Comparison of ENCODE assay signal across 2 cellular contexts in the genomic region with DNA sequence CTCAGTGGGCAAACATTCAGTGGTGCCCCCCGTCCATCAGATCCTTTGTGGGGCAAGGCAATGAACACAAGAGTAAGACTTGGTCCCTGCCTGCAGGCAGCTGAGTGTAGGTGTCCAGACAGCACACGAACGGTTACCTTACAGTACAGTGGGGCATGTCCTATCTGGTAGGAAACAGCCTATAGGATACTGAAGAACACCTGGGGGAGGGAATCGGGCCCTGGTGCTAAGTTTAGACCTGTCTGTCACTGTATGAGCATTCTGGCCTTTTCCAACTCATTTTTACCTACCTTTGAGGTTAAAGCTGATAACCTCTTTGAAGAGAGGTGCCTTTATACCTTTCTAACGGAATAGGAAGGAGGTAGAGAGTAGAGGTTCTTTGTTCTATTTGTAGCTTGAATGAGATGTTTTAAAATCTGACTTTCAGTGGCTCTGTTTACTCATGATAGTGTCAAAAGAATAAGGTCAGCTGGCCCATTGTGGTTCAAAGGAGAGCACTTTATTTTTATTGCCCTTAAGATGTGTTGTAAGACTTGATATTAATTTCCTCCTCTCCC.
A peak's percentile ranks its signal among the peaks of the same experiment; 100 is the strongest.
TF ChIP-seq lines count a peak whose summit lies in the region.

No MANE protein-coding gene starts in this region.

TF ChIP-seq in GM12878, 131 proteins besides CTCF, POLR2A, EP300 and RAD21:
- TF ChIP-seq, protein P1, sequence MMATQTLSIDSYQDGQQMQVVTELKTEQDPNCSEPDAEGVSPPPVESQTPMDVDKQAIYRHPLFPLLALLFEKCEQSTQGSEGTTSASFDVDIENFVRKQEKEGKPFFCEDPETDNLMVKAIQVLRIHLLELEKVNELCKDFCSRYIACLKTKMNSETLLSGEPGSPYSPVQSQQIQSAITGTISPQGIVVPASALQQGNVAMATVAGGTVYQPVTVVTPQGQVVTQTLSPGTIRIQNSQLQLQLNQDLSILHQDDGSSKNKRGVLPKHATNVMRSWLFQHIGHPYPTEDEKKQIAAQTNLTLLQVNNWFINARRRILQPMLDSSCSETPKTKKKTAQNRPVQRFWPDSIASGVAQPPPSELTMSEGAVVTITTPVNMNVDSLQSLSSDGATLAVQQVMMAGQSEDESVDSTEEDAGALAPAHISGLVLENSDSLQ (IDR thresholded peaks at IDR 0.05): peak; percentile 65
- no peak for TF ChIP-seq NRF1 (conservative IDR thresholded peaks at IDR 0.05; ENCODE audit: low read depth, low read length)
- TF ChIP-seq, protein P2, sequence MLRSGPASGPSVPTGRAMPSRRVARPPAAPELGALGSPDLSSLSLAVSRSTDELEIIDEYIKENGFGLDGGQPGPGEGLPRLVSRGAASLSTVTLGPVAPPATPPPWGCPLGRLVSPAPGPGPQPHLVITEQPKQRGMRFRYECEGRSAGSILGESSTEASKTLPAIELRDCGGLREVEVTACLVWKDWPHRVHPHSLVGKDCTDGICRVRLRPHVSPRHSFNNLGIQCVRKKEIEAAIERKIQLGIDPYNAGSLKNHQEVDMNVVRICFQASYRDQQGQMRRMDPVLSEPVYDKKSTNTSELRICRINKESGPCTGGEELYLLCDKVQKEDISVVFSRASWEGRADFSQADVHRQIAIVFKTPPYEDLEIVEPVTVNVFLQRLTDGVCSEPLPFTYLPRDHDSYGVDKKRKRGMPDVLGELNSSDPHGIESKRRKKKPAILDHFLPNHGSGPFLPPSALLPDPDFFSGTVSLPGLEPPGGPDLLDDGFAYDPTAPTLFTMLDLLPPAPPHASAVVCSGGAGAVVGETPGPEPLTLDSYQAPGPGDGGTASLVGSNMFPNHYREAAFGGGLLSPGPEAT (IDR thresholded peaks at IDR 0.05; ENCODE audit: low read depth): no peak

TF ChIP-seq in HepG2, 621 proteins besides CTCF, POLR2A, EP300 and RAD21 (continues in another document):
- TF ChIP-seq LCORL (IDR thresholded peaks at IDR 0.05) (no peak), LCORL (CRISPR knock-in tag; IDR thresholded peaks at IDR 0.05) (peak; percentile 42; the same call in 1 of the 2 replicates), ZNF569 (CRISPR knock-in tag; IDR thresholded peaks at IDR 0.05; ENCODE audit: borderline replicate concordance) (no peak), ZNF44 (CRISPR knock-in tag; IDR thresholded peaks at IDR 0.05) (0 out of 2 replicates have a peak, but pooled peaks have one; percentile 44), GATAD2A (CRISPR knock-in tag; IDR thresholded peaks at IDR 0.05) (0 out of 2 replicates have a peak, but pooled peaks have one; percentile 26), SALL1 (CRISPR knock-in tag; IDR thresholded peaks at IDR 0.05) (peak; percentile 43), ZNF792 (CRISPR knock-in tag; IDR thresholded peaks at IDR 0.05) (peak; percentile 27; the same call in 1 of the 2 replicates), NFIC (IDR thresholded peaks at IDR 0.05; ENCODE audit: low read length) (peak; percentile 42; the same call in 1 of the 2 replicates), FOXJ3 (CRISPR knock-in tag; IDR thresholded peaks at IDR 0.05; ENCODE audit: borderline replicate concordance) (0 out of 2 replicates have a peak, but pooled peaks have one; percentile 10), ZEB1 (IDR thresholded peaks at IDR 0.05; ENCODE audit: insufficient replicate concordance, low read depth) (peak; percentile 82), RBM22 (optimal IDR thresholded peaks at IDR 0.05; ENCODE audit: low read length) (peak; percentile 80), ZNF556 (CRISPR knock-in tag; IDR thresholded peaks at IDR 0.05; ENCODE audit: borderline replicate concordance) (no peak), ZNF317 (CRISPR knock-in tag; IDR thresholded peaks at IDR 0.05) (no peak), SOX13 (IDR thresholded peaks at IDR 0.05) (0 out of 2 replicates have a peak, but pooled peaks have one; percentile 8), SOX13 (CRISPR knock-in tag; conservative IDR thresholded peaks at IDR 0.05 in 1 of 2, IDR thresholded peaks at IDR 0.05 in 1 of 2) (peak in 1 of 2 experiments; percentile 90; a peak in 2 of 4 replicates), NCOR1 (IDR thresholded peaks at IDR 0.05; ENCODE audit: borderline replicate concordance, low read length) (peak; percentile 28; the same call in 1 of the 2 replicates), TEAD3 (CRISPR knock-in tag; optimal IDR thresholded peaks at IDR 0.05; ENCODE audit: borderline replicate concordance) (peak; percentile 32), TCF12 (IDR thresholded peaks at IDR 0.05) (no peak), TCF12 (CRISPR knock-in tag; IDR thresholded peaks at IDR 0.05) (no peak), NR2C2 (CRISPR knock-in tag; IDR thresholded peaks at IDR 0.05; ENCODE audit: borderline replicate concordance) (peak; percentile 19; the same call in 1 of the 2 replicates), NKX3-1 (CRISPR knock-in tag; IDR thresholded peaks at IDR 0.05) (no peak)
- TF ChIP-seq, protein P3, sequence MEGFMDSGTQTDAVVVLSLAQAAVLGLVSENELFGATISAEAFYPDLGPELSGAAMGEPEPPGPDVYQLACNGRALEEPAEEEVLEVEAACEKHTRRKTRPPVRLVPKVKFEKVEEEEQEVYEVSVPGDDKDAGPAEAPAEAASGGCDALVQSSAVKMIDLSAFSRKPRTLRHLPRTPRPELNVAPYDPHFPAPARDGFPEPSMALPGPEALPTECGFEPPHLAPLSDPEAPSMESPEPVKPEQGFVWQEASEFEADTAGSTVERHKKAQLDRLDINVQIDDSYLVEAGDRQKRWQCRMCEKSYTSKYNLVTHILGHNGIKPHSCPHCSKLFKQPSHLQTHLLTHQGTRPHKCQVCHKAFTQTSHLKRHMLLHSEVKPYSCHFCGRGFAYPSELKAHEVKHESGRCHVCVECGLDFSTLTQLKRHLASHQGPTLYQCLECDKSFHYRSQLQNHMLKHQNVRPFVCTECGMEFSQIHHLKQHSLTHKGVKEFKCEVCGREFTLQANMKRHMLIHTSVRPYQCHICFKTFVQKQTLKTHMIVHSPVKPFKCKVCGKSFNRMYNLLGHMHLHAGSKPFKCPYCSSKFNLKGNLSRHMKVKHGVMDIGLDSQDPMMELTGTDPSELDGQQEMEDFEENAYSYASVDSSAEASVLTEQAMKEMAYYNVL (CRISPR knock-in tag; IDR thresholded peaks at IDR 0.05; ENCODE audit: borderline replicate concordance): peak; percentile 73; the same call in 1 of the 2 replicates
- TF ChIP-seq, protein P4, sequence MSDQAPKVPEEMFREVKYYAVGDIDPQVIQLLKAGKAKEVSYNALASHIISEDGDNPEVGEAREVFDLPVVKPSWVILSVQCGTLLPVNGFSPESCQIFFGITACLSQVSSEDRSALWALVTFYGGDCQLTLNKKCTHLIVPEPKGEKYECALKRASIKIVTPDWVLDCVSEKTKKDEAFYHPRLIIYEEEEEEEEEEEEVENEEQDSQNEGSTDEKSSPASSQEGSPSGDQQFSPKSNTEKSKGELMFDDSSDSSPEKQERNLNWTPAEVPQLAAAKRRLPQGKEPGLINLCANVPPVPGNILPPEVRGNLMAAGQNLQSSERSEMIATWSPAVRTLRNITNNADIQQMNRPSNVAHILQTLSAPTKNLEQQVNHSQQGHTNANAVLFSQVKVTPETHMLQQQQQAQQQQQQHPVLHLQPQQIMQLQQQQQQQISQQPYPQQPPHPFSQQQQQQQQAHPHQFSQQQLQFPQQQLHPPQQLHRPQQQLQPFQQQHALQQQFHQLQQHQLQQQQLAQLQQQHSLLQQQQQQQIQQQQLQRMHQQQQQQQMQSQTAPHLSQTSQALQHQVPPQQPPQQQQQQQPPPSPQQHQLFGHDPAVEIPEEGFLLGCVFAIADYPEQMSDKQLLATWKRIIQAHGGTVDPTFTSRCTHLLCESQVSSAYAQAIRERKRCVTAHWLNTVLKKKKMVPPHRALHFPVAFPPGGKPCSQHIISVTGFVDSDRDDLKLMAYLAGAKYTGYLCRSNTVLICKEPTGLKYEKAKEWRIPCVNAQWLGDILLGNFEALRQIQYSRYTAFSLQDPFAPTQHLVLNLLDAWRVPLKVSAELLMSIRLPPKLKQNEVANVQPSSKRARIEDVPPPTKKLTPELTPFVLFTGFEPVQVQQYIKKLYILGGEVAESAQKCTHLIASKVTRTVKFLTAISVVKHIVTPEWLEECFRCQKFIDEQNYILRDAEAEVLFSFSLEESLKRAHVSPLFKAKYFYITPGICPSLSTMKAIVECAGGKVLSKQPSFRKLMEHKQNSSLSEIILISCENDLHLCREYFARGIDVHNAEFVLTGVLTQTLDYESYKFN (CRISPR knock-in tag; conservative IDR thresholded peaks at IDR 0.05): peak; percentile 54
- TF ChIP-seq, protein P5, sequence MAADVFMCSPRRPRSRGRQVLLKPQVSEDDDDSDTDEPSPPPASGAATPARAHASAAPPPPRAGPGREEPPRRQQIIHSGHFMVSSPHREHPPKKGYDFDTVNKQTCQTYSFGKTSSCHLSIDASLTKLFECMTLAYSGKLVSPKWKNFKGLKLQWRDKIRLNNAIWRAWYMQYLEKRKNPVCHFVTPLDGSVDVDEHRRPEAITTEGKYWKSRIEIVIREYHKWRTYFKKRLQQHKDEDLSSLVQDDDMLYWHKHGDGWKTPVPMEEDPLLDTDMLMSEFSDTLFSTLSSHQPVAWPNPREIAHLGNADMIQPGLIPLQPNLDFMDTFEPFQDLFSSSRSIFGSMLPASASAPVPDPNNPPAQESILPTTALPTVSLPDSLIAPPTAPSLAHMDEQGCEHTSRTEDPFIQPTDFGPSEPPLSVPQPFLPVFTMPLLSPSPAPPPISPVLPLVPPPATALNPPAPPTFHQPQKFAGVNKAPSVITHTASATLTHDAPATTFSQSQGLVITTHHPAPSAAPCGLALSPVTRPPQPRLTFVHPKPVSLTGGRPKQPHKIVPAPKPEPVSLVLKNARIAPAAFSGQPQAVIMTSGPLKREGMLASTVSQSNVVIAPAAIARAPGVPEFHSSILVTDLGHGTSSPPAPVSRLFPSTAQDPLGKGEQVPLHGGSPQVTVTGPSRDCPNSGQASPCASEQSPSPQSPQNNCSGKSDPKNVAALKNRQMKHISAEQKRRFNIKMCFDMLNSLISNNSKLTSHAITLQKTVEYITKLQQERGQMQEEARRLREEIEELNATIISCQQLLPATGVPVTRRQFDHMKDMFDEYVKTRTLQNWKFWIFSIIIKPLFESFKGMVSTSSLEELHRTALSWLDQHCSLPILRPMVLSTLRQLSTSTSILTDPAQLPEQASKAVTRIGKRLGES (CRISPR knock-in tag; IDR thresholded peaks at IDR 0.05; ENCODE audit: borderline replicate concordance): no peak
- TF ChIP-seq, protein P6, sequence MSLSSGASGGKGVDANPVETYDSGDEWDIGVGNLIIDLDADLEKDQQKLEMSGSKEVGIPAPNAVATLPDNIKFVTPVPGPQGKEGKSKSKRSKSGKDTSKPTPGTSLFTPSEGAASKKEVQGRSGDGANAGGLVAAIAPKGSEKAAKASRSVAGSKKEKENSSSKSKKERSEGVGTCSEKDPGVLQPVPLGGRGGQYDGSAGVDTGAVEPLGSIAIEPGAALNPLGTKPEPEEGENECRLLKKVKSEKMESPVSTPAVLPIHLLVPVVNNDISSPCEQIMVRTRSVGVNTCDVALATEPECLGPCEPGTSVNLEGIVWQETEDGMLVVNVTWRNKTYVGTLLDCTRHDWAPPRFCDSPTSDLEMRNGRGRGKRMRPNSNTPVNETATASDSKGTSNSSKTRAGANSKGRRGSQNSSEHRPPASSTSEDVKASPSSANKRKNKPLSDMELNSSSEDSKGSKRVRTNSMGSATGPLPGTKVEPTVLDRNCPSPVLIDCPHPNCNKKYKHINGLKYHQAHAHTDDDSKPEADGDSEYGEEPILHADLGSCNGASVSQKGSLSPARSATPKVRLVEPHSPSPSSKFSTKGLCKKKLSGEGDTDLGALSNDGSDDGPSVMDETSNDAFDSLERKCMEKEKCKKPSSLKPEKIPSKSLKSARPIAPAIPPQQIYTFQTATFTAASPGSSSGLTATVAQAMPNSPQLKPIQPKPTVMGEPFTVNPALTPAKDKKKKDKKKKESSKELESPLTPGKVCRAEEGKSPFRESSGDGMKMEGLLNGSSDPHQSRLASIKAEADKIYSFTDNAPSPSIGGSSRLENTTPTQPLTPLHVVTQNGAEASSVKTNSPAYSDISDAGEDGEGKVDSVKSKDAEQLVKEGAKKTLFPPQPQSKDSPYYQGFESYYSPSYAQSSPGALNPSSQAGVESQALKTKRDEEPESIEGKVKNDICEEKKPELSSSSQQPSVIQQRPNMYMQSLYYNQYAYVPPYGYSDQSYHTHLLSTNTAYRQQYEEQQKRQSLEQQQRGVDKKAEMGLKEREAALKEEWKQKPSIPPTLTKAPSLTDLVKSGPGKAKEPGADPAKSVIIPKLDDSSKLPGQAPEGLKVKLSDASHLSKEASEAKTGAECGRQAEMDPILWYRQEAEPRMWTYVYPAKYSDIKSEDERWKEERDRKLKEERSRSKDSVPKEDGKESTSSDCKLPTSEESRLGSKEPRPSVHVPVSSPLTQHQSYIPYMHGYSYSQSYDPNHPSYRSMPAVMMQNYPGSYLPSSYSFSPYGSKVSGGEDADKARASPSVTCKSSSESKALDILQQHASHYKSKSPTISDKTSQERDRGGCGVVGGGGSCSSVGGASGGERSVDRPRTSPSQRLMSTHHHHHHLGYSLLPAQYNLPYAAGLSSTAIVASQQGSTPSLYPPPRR (CRISPR knock-in tag; IDR thresholded peaks at IDR 0.05; ENCODE audit: borderline replicate concordance): peak; percentile 60; the same call in 1 of the 2 replicates
- TF ChIP-seq, protein P7, sequence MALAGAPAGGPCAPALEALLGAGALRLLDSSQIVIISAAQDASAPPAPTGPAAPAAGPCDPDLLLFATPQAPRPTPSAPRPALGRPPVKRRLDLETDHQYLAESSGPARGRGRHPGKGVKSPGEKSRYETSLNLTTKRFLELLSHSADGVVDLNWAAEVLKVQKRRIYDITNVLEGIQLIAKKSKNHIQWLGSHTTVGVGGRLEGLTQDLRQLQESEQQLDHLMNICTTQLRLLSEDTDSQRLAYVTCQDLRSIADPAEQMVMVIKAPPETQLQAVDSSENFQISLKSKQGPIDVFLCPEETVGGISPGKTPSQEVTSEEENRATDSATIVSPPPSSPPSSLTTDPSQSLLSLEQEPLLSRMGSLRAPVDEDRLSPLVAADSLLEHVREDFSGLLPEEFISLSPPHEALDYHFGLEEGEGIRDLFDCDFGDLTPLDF (CRISPR knock-in tag; IDR thresholded peaks at IDR 0.05): no peak
- TF ChIP-seq, protein P8, sequence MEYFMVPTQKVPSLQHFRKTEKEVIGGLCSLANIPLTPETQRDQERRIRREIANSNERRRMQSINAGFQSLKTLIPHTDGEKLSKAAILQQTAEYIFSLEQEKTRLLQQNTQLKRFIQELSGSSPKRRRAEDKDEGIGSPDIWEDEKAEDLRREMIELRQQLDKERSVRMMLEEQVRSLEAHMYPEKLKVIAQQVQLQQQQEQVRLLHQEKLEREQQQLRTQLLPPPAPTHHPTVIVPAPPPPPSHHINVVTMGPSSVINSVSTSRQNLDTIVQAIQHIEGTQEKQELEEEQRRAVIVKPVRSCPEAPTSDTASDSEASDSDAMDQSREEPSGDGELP (IDR thresholded peaks at IDR 0.05; ENCODE audit: borderline replicate concordance, low read depth): peak; percentile 58; the same call in 1 of the 2 replicates
- TF ChIP-seq, protein P9, sequence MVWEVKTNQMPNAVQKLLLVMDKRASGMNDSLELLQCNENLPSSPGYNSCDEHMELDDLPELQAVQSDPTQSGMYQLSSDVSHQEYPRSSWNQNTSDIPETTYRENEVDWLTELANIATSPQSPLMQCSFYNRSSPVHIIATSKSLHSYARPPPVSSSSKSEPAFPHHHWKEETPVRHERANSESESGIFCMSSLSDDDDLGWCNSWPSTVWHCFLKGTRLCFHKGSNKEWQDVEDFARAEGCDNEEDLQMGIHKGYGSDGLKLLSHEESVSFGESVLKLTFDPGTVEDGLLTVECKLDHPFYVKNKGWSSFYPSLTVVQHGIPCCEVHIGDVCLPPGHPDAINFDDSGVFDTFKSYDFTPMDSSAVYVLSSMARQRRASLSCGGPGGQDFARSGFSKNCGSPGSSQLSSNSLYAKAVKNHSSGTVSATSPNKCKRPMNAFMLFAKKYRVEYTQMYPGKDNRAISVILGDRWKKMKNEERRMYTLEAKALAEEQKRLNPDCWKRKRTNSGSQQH (CRISPR knock-in tag; IDR thresholded peaks at IDR 0.05; ENCODE audit: low read depth): no peak
